15 cellular contexts compared by ENCODE assay signal in genomic region chr7:121433775-121434174, GRCh38.
A peak's percentile ranks its signal among the peaks of the same experiment; 100 is the strongest.
DNase-seq lines count a peak whose midpoint lies in the region; ATAC-seq lines count a peak whose summit lies in the region.
"Had no signal": no experiment of that assay in that cellular context is flagged by ENCODE, and none has a peak within 500 bp of the region (broad histone marks: within the 10 kb centered on the region; RNA-seq: fewer than 3 reads in every experiment).

No MANE protein-coding gene starts in this region.

- DNase-seq in NOMO-1 treated with dmso at 0.1 percent for 144 hours (lab: John Stamatoyannopoulos, UW; ENCODE audit: unreplicated experiment) (no peak), NCI-H345 (lab: John Stamatoyannopoulos, UW) (no peak), dedifferentiated amniotic fluid mesenchymal stem cell (ENCODE audit: extremely low spot score) (no peak), NCI-H1436 (lab: John Stamatoyannopoulos, UW) (no peak)
- DNase-seq: activated CD4-positive, CD25-positive, alpha-beta regulatory T cell treated with anti-CD3 and anti-CD28 coated beads, Interleukin-2, amount 50 U/mL, for 72 hours; effector CD4-positive, alpha-beta T cell; kidney; stimulated activated CD4-positive, alpha-beta T cell treated with anti-CD3 and anti-CD28 coated beads, Interleukin-4, amount 100 ng/mL, for 1 hour; stimulated activated naive CD8-positive, alpha-beta T cell treated with anti-CD3 and anti-CD28 coated beads, Interleukin-15, amount 100 ng/mL, for 72 hours; SW 1271 had no signal

- ATAC-seq in GM18520 (IDR thresholded peaks at IDR 0.05; ENCODE audit: unreplicated experiment) (peak; percentile 58), GM21447 (IDR thresholded peaks at IDR 0.05; ENCODE audit: unreplicated experiment) (peak; percentile 51), HG02938 (IDR thresholded peaks at IDR 0.05; ENCODE audit: unreplicated experiment) (peak; percentile 71), HG03575 (IDR thresholded peaks at IDR 0.05; ENCODE audit: extremely low read depth, insufficient number of reproducible peaks, low FRiP score, unreplicated experiment) (peak; percentile 33)
- ATAC-seq: activated T-helper 17 cell treated with anti-CD3 and anti-CD28 coated beads, Interleukin-2, amount 50 U/mL, for 72 hours; stimulated activated naive CD8-positive, alpha-beta T cell treated with anti-CD3 and anti-CD28 coated beads, Interleukin-15, amount 100 ng/mL, for 72 hours had no signal
